ENCODE assay signal across 24 cellular contexts in genomic region chr1:75668813-75669212, GRCh38.
"Had no signal": no experiment of that assay in that cellular context is flagged by ENCODE, and none has a peak within 500 bp of the region (broad histone marks: within the 10 kb centered on the region; RNA-seq: fewer than 3 reads in every experiment).

No MANE protein-coding gene starts in this region.

- H3K36me3 Mint-ChIP-seq: activated naive CD4-positive, alpha-beta T cell treated with anti-CD3 and anti-CD28 coated beads, Interleukin-2, amount 10 ng/mL, durations not matched to agents 7 days and 5 days; natural killer cell had no signal

- H3K27me3 ChIP-seq: brain microvascular endothelial cell, foreskin keratinocyte, neutrophil, right lobe of liver, suprapubic skin, vagina had no signal

- H3K4me1 Mint-ChIP-seq: activated naive CD4-positive, alpha-beta T cell treated with anti-CD3 and anti-CD28 coated beads, Interleukin-2, amount 10 ng/mL, durations not matched to agents 7 days and 5 days; activated naive CD8-positive, alpha-beta T cell treated with anti-CD3 and anti-CD28 coated beads, Interleukin-2, amount 50 U/mL, for 24 hours; natural killer cell; stimulated activated naive CD8-positive, alpha-beta T cell treated with anti-CD3 and anti-CD28 coated beads, Interleukin-15, amount 100 ng/mL, for 72 hours had no signal

- H3K27ac Mint-ChIP-seq: activated naive CD4-positive, alpha-beta T cell treated with anti-CD3 and anti-CD28 coated beads, Interleukin-2, amount 10 ng/mL, durations not matched to agents 7 days and 5 days; activated naive CD8-positive, alpha-beta T cell treated with anti-CD3 and anti-CD28 coated beads, Interleukin-2, amount 50 U/mL, for 24 hours; natural killer cell; stimulated activated naive CD8-positive, alpha-beta T cell treated with anti-CD3 and anti-CD28 coated beads, Interleukin-15, amount 100 ng/mL, for 72 hours had no signal

- H3K27me3 Mint-ChIP-seq: activated naive CD4-positive, alpha-beta T cell treated with anti-CD3 and anti-CD28 coated beads, Interleukin-2, amount 10 ng/mL, durations not matched to agents 7 days and 5 days; stimulated activated naive CD8-positive, alpha-beta T cell treated with anti-CD3 and anti-CD28 coated beads, Interleukin-15, amount 100 ng/mL, for 72 hours had no signal

- H3K36me3 ChIP-seq: brain microvascular endothelial cell, neutrophil, right lobe of liver, suprapubic skin, vagina had no signal

- H3K9me3 Mint-ChIP-seq: activated naive CD4-positive, alpha-beta T cell treated with anti-CD3 and anti-CD28 coated beads, Interleukin-2, amount 10 ng/mL, durations not matched to agents 7 days and 5 days; activated naive CD8-positive, alpha-beta T cell treated with anti-CD3 and anti-CD28 coated beads, Interleukin-2, amount 50 U/mL, for 24 hours had no signal

- H3K4me3 ChIP-seq: right lobe of liver, suprapubic skin, vagina had no signal

- H2AFZ ChIP-seq: parathyroid adenoma had no signal

- H3K27ac ChIP-seq: brain microvascular endothelial cell, foreskin keratinocyte, neutrophil, parathyroid adenoma, right lobe of liver, suprapubic skin, vagina had no signal

- ATAC-seq: activated naive CD8-positive, alpha-beta T cell treated with anti-CD3 and anti-CD28 coated beads, Interleukin-2, amount 50 U/mL, for 24 hours; foreskin keratinocyte; left cardiac atrium; natural killer cell; right lobe of liver; stimulated activated naive CD8-positive, alpha-beta T cell treated with anti-CD3 and anti-CD28 coated beads, Interleukin-15, amount 100 ng/mL, for 72 hours had no signal

- DNase-seq: activated CD4-positive, alpha-beta T cell treated with anti-CD3 and anti-CD28 coated beads, Interleukin-2, amount 50 U/mL, for 1 hour; activated CD4-positive, CD25-positive, alpha-beta regulatory T cell treated with anti-CD3 and anti-CD28 coated beads, Interleukin-2, amount 50 U/mL, for 72 hours; activated CD8-positive, alpha-beta memory T cell treated with anti-CD3 and anti-CD28 coated beads, Interleukin-2, amount 50 U/mL, for 48 hours; activated effector memory CD4-positive, alpha-beta T cell treated with Interleukin-2 at 50 U/mL for 16 hours; activated naive CD4-positive, alpha-beta T cell treated with anti-CD3 and anti-CD28 coated beads, Interleukin-2, amount 10 ng/mL, durations not matched to agents 7 days and 5 days; activated naive CD8-positive, alpha-beta T cell treated with anti-CD3 and anti-CD28 coated beads, Interleukin-2, amount 50 U/mL, for 24 hours; activated T-cell treated with anti-CD3 and anti-CD28 coated beads, Interleukin-2, amount 50 U/mL, for 48 hours; anterior cingulate cortex; brain microvascular endothelial cell; central memory CD4-positive, alpha-beta T cell; foreskin keratinocyte; hippocampal formation; left cardiac atrium; natural killer cell; right lobe of liver; small intestine; stimulated activated CD4-positive, alpha-beta T cell treated with anti-CD3 and anti-CD28 coated beads, Interleukin-15, amount 100 ng/mL, for 24 hours; stimulated activated CD4-positive, alpha-beta T cell treated with anti-CD3 and anti-CD28 coated beads, Interleukin-2, amount 100 ng/mL, for 48 hours; stimulated activated naive CD8-positive, alpha-beta T cell treated with anti-CD3 and anti-CD28 coated beads, Interleukin-15, amount 100 ng/mL, for 72 hours; trophoblast cell had no signal

- H3K4me1 ChIP-seq: foreskin keratinocyte, parathyroid adenoma, right lobe of liver, suprapubic skin, vagina had no signal

- H3K79me2 ChIP-seq: parathyroid adenoma had no signal

- H3K4me3 Mint-ChIP-seq: activated naive CD4-positive, alpha-beta T cell treated with anti-CD3 and anti-CD28 coated beads, Interleukin-2, amount 10 ng/mL, durations not matched to agents 7 days and 5 days; activated naive CD8-positive, alpha-beta T cell treated with anti-CD3 and anti-CD28 coated beads, Interleukin-2, amount 50 U/mL, for 24 hours; natural killer cell; stimulated activated naive CD8-positive, alpha-beta T cell treated with anti-CD3 and anti-CD28 coated beads, Interleukin-15, amount 100 ng/mL, for 72 hours had no signal
